ENCODE assay signal across 1 cellular context in the genomic region with DNA sequence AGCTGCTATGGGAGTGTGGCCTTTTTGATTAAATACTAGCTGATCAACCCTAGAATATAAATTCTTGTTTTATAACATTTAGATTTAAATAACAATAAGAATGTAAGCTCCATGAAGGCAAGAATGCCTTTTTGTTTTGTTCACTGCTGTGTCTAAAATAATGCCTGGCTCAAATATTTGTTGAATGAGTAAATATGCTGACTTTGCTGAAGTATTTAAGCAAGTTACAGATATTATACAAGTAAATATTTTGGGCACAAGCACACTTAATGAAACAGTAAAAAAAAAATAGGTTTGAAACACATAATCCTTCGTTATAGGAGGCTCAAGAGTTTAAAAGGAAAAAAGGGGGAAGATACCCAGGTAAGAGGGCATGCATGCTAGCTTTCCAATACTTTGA.
A peak's percentile ranks its signal among the peaks of the same experiment; 100 is the strongest.
TF ChIP-seq lines count a peak whose summit lies in the region.

No MANE protein-coding gene starts in this region.

TF ChIP-seq in K562, 482 proteins besides CTCF, POLR2A, EP300 and RAD21:
- no peak for TF ChIP-seq PRDM10 (IDR thresholded peaks at IDR 0.05; ENCODE audit: partially characterized antibody)
- no peak for TF ChIP-seq SMAD1 (IDR thresholded peaks at IDR 0.05; ENCODE audit: low read depth, low read length, partially characterized antibody)
- TF ChIP-seq ESRRB (CRISPR knock-in tag; IDR thresholded peaks at IDR 0.05; ENCODE audit: borderline replicate concordance), result no peak
- TF ChIP-seq CREBBP (IDR thresholded peaks at IDR 0.05; ENCODE audit: low read depth, low read length), result no peak
- peak; percentile 85 for TF ChIP-seq ZNF316 (IDR thresholded peaks at IDR 0.05)
- no peak for TF ChIP-seq ATF6 (CRISPR knock-in tag; IDR thresholded peaks at IDR 0.05)
- no peak for TF ChIP-seq ZNF3 (CRISPR knock-in tag; IDR thresholded peaks at IDR 0.05)
- TF ChIP-seq, protein P1, sequence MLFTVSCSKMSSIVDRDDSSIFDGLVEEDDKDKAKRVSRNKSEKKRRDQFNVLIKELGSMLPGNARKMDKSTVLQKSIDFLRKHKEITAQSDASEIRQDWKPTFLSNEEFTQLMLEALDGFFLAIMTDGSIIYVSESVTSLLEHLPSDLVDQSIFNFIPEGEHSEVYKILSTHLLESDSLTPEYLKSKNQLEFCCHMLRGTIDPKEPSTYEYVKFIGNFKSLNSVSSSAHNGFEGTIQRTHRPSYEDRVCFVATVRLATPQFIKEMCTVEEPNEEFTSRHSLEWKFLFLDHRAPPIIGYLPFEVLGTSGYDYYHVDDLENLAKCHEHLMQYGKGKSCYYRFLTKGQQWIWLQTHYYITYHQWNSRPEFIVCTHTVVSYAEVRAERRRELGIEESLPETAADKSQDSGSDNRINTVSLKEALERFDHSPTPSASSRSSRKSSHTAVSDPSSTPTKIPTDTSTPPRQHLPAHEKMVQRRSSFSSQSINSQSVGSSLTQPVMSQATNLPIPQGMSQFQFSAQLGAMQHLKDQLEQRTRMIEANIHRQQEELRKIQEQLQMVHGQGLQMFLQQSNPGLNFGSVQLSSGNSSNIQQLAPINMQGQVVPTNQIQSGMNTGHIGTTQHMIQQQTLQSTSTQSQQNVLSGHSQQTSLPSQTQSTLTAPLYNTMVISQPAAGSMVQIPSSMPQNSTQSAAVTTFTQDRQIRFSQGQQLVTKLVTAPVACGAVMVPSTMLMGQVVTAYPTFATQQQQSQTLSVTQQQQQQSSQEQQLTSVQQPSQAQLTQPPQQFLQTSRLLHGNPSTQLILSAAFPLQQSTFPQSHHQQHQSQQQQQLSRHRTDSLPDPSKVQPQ (CRISPR knock-in tag; IDR thresholded peaks at IDR 0.05; ENCODE audit: borderline replicate concordance), result no peak
- no peak for TF ChIP-seq ZNF324 (CRISPR knock-in tag; IDR thresholded peaks at IDR 0.05)
- no peak for TF ChIP-seq STAG1 (CRISPR knock-in tag; IDR thresholded peaks at IDR 0.05; ENCODE audit: borderline replicate concordance)
- no peak for TF ChIP-seq RBM39 (optimal IDR thresholded peaks at IDR 0.05; ENCODE audit: low read depth, low read length)
- no peak for TF ChIP-seq BCL6 (CRISPR knock-in tag; IDR thresholded peaks at IDR 0.05)
- TF ChIP-seq ZNF282 (CRISPR knock-in tag; IDR thresholded peaks at IDR 0.05), result no peak
- TF ChIP-seq GATAD2A (IDR thresholded peaks at IDR 0.05), result no peak
- TF ChIP-seq C11orf30 (IDR thresholded peaks at IDR 0.05; ENCODE audit: low read depth), result peak; percentile 46; the same call in 1 of the 2 replicates
- TF ChIP-seq MAFK (IDR thresholded peaks at IDR 0.05; ENCODE audit: low read length), result 0 out of 2 replicates have a peak, but pooled peaks have one; percentile 3
